Comparison of ENCODE assay signal across 9 cellular contexts in genomic region chr17:1087381-1088241, GRCh38.
DNase-seq lines count a peak whose midpoint lies in the region; ATAC-seq, FAIRE-seq and TF ChIP-seq lines count a peak whose summit lies in the region.
"Had no signal": no experiment of that assay in that cellular context is flagged by ENCODE, and none has a peak within 500 bp of the region (broad histone marks: within the 10 kb centered on the region; RNA-seq: fewer than 3 reads in every experiment).

No MANE protein-coding gene starts in this region.

- H3K4me3 Mint-ChIP-seq in activated naive CD4-positive, alpha-beta T cell treated with anti-CD3 and anti-CD28 coated beads, Interleukin-2, amount 10 ng/mL, durations not matched to agents 7 days and 5 days: no peak overlapping the region
- H3K4me3 Mint-ChIP-seq in WTC11: no peak overlapping the region

- FAIRE-seq in HTR-8/SVneo (lab: Jason Lieb, UNC): no peak

- no peaks in the 10 kb centered on the region for H3K27me3 Mint-ChIP-seq in activated naive CD4-positive, alpha-beta T cell treated with anti-CD3 and anti-CD28 coated beads, Interleukin-2, amount 10 ng/mL, durations not matched to agents 7 days and 5 days
- no peaks in the 10 kb centered on the region; the same call in 1 of the 2 replicates for H3K27me3 Mint-ChIP-seq in WTC11 (ENCODE audit: low read depth)

- peaks cover 0 to 22% (median 19%) of the 10 kb centered on the region in 4 donors for H3K4me1 ChIP-seq in sigmoid colon

- intact Hi-C loops in left ventricle myocardium superior (cut with micrococcal nuclease) (no loop called here), sigmoid colon (cut with DNase I) (no loop called here)

- no peak for TF ChIP-seq CTCF in WTC11 (IDR thresholded peaks at IDR 0.05)
- TF ChIP-seq CTCF in sigmoid colon (IDR thresholded peaks at IDR 0.05): no peak

- TF ChIP-seq EP300 in sigmoid colon (IDR thresholded peaks at IDR 0.05): no peak

- H3K9me3 ChIP-seq in sigmoid colon: no peaks in the 10 kb centered on the region
- H3K9me3 ChIP-seq: BLaER1 had no signal

- H3K4me3 ChIP-seq in sigmoid colon: no peak overlapping the region
- H3K4me3 ChIP-seq: BLaER1 had no signal

- H3K4me1 Mint-ChIP-seq in activated naive CD4-positive, alpha-beta T cell treated with anti-CD3 and anti-CD28 coated beads, Interleukin-2, amount 10 ng/mL, durations not matched to agents 7 days and 5 days: no peaks in the 10 kb centered on the region
- peaks cover 9% of the 10 kb centered on the region for H3K4me1 Mint-ChIP-seq in WTC11

- CTCF ChIA-PET in activated naive CD4-positive, alpha-beta T cell treated with anti-CD3 and anti-CD28 coated beads, Interleukin-2, amount 10 ng/mL, durations not matched to agents 7 days and 5 days (lab: Charles Lee): no interaction called here
- CTCF ChIA-PET in WTC11 (lab: Charles Lee): interaction anchor here (0.6 to 2.3 kb wide), 5 partner anchors 23 to 111 kb away, joined by 3 to 10 read pairs (median 7); no protein-coding TSS in a partner anchor

- TF ChIP-seq POLR2A in sigmoid colon (IDR thresholded peaks at IDR 0.05): no peak

- H3K27me3 ChIP-seq in sigmoid colon: no peaks in the 10 kb centered on the region
- H3K27me3 ChIP-seq: BLaER1 had no signal

- peak; percentile 30 for DNase-seq in activated naive CD4-positive, alpha-beta T cell treated with anti-CD3 and anti-CD28 coated beads, Interleukin-2, amount 10 ng/mL, durations not matched to agents 7 days and 5 days
- no peak for DNase-seq in activated naive CD4-positive, alpha-beta T cell treated with anti-CD3 and anti-CD28 coated beads, Interleukin-2, amount 50 U/mL, for 16 hours
- peak; percentile 76 for DNase-seq in WTC11 (ENCODE audit: low spot score)
- DNase-seq in left ventricle myocardium superior: peak; percentile 83
- peak; percentile 85 for DNase-seq in sigmoid colon
- no peak for DNase-seq in occipital lobe (lab: John Stamatoyannopoulos, UW)
- DNase-seq in activated CD4-positive, CD25-positive, alpha-beta regulatory T cell (lab: John Stamatoyannopoulos, UW): no peak
- no peak for DNase-seq in HTR-8/SVneo (ENCODE audit: insufficient read length, low spot score)

- H3K36me3 ChIP-seq in sigmoid colon: peaks cover 0 to 48% (median 18%) of the 10 kb centered on the region in 4 donors

- peaks cover 42% of the 10 kb centered on the region for H3K36me3 Mint-ChIP-seq in activated naive CD4-positive, alpha-beta T cell treated with anti-CD3 and anti-CD28 coated beads, Interleukin-2, amount 10 ng/mL, durations not matched to agents 7 days and 5 days
- H3K36me3 Mint-ChIP-seq in WTC11: no peaks in the 10 kb centered on the region; the same call in 1 of the 2 replicates

- POLR2A ChIA-PET in WTC11 (lab: Charles Lee): interaction anchor here (0.6 kb wide), 1 partner anchor 267 kb away, joined by 6 read pairs; no protein-coding TSS in a partner anchor

- no peak overlapping the region for H3K27ac Mint-ChIP-seq in activated naive CD4-positive, alpha-beta T cell treated with anti-CD3 and anti-CD28 coated beads, Interleukin-2, amount 10 ng/mL, durations not matched to agents 7 days and 5 days
- no peak overlapping the region for H3K27ac Mint-ChIP-seq in WTC11

- no peaks in the 10 kb centered on the region for H3K9me3 Mint-ChIP-seq in activated naive CD4-positive, alpha-beta T cell treated with anti-CD3 and anti-CD28 coated beads, Interleukin-2, amount 10 ng/mL, durations not matched to agents 7 days and 5 days
- H3K9me3 Mint-ChIP-seq in WTC11: no peaks in the 10 kb centered on the region

- ATAC-seq in WTC11: peak; percentile 95
- ATAC-seq in left ventricle myocardium superior: peak; percentile 86

- peak overlapping the region; percentile 77 to 88 (median 78) for H3K27ac ChIP-seq in sigmoid colon
- H3K27ac ChIP-seq: BLaER1 had no signal

- WGBS in sigmoid colon, 2 donors: 16 to 63% methylated on average over 35 of the region's 35 CpGs

TF ChIP-seq in WTC11, 78 proteins besides CTCF, POLR2A, EP300 and RAD21:
- no peak for TF ChIP-seq ZNF232 (CRISPR knock-in tag; IDR thresholded peaks at IDR 0.05)
- no peak for TF ChIP-seq KAT7 (CRISPR knock-in tag; IDR thresholded peaks at IDR 0.05; ENCODE audit: borderline replicate concordance)
- no peak for TF ChIP-seq EMX1 (CRISPR knock-in tag; IDR thresholded peaks at IDR 0.05)
- TF ChIP-seq OVOL2 (CRISPR knock-in tag; IDR thresholded peaks at IDR 0.05; ENCODE audit: borderline replicate concordance): no peak
- TF ChIP-seq ATF2 (CRISPR knock-in tag; IDR thresholded peaks at IDR 0.05; ENCODE audit: borderline replicate concordance, low read depth): no peak

Comparison
In these comparisons a context has a peak if more than half of its experiments do, and no peak if none do; other contexts are left out.
1. DNase-seq: peak in activated naive CD4-positive, alpha-beta T cell treated with anti-CD3 and anti-CD28 coated beads, Interleukin-2, amount 10 ng/mL, durations not matched to agents 7 days and 5 days (single experiment), WTC11 (single experiment), left ventricle myocardium superior (single experiment) and sigmoid colon (single experiment); none in activated naive CD4-positive, alpha-beta T cell treated with anti-CD3 and anti-CD28 coated beads, Interleukin-2, amount 50 U/mL, for 16 hours (single experiment), occipital lobe (single experiment), activated CD4-positive, CD25-positive, alpha-beta regulatory T cell (0 of 4) and HTR-8/SVneo (single experiment).